ENCODE assay signal across 30 cellular contexts in the genomic region with DNA sequence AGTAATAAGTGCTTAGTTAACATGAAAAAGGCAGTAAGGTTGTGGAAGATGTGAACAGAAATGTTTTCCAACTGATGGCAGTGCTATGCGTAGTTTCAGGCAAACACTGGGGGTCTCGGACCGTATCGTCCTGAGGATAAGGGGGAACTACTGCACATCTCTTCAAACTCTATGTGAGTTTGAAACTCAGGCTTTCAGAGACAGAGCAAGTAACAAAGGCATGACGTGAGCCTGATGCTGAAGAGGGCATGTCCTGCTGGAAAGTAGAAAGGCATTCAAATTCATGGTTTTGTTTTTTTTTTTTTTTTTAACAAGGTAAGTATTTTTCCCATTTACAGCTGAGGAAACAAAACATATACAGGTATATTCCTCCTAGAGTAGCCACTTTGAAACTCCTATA.
"Had no signal": no experiment of that assay in that cellular context is flagged by ENCODE, and none has a peak within 500 bp of the region (broad histone marks: within the 10 kb centered on the region; RNA-seq: fewer than 3 reads in every experiment).

No MANE protein-coding gene starts in this region.

- H3K27me3 ChIP-seq: hepatocyte, stomach, thyroid gland, vagina had no signal

- H3K27ac Mint-ChIP-seq: mesothelial cell of epicardium; natural killer cell treated with Interleukin-12 subunit alpha and Interleukin-12 subunit beta and Interleukin-15 and Interleukin-18, amount 100 ng/mL, for 72 hours had no signal

- H3K9me3 Mint-ChIP-seq: mesothelial cell of epicardium; natural killer cell treated with Interleukin-12 subunit alpha and Interleukin-12 subunit beta and Interleukin-15 and Interleukin-18, amount 100 ng/mL, for 72 hours; neural crest cell had no signal

- H3K4me1 Mint-ChIP-seq: mesothelial cell of epicardium, naive B cell, neural crest cell had no signal

- H3K36me3 ChIP-seq: esophagus muscularis mucosa, gastroesophageal sphincter, heart left ventricle, left lung, prostate gland, right atrium auricular region, stomach, thyroid gland, vagina had no signal

- H3K4me3 Mint-ChIP-seq: mesothelial cell of epicardium; naive B cell; natural killer cell treated with Interleukin-12 subunit alpha and Interleukin-12 subunit beta and Interleukin-15 and Interleukin-18, amount 100 ng/mL, for 72 hours; neural crest cell had no signal

- H3K9me3 ChIP-seq: esophagus muscularis mucosa, gastroesophageal sphincter, heart left ventricle, left lung, mucosa of descending colon, prostate gland, right atrium auricular region, stomach, thyroid gland, vagina had no signal

- H3K4me2 ChIP-seq: hepatocyte, smooth muscle cell had no signal

- H3K4me3 ChIP-seq: coronary artery, esophagus muscularis mucosa, gastroesophageal sphincter, heart left ventricle, hepatocyte, left lung, mucosa of descending colon, prostate gland, right atrium auricular region, smooth muscle cell, stomach, thyroid gland, vagina had no signal

- H3K27ac ChIP-seq: coronary artery, esophagus muscularis mucosa, foreskin keratinocyte, gastroesophageal sphincter, heart left ventricle, hepatocyte, left lung, prostate gland, right atrium auricular region, stomach, thyroid gland, vagina had no signal

- FAIRE-seq: endothelial cell of umbilical vein, islet of Langerhans had no signal

- H2AFZ ChIP-seq: hepatocyte had no signal

- DNase-seq: dermis blood vessel endothelial cell; effector memory CD4-positive, alpha-beta T cell; foreskin keratinocyte; heart left ventricle; left cardiac atrium; left lung; mesenchymal stem cell; mucosa of descending colon; naive B cell; stimulated activated CD4-positive, alpha-beta T cell treated with anti-CD3 and anti-CD28 coated beads, Interleukin-12 subunit alpha, Interleukin-12 subunit beta, amount 100 ng/mL, for 4 hours; stimulated activated CD4-positive, alpha-beta T cell treated with anti-CD3 and anti-CD28 coated beads, Interleukin-1b, Interleukin-23, amount 100 ng/mL, for 48 hours; stimulated activated CD4-positive, alpha-beta T cell treated with anti-CD3 and anti-CD28 coated beads, Interleukin-4, amount 100 ng/mL, for 1 hour; stimulated activated CD8-positive, alpha-beta memory T cell treated with anti-CD3 and anti-CD28 coated beads, Interleukin-4, amount 100 ng/mL, for 48 hours; stimulated activated naive CD4-positive, alpha-beta T cell treated with Interleukin-2 at 50 U/mL for 16 hours; stomach; thyroid gland; trophoblast cell had no signal

- H3K79me2 ChIP-seq: hepatocyte had no signal

- H3K4me1 ChIP-seq: esophagus muscularis mucosa, foreskin keratinocyte, gastroesophageal sphincter, heart left ventricle, left lung, prostate gland, right atrium auricular region, stomach, thyroid gland, vagina had no signal

- H3K36me3 Mint-ChIP-seq: mesothelial cell of epicardium; naive B cell; natural killer cell treated with Interleukin-12 subunit alpha and Interleukin-12 subunit beta and Interleukin-15 and Interleukin-18, amount 100 ng/mL, for 72 hours had no signal
